ENCODE assay signal across 9 cellular contexts in genomic region chr18:13615432-13615861, GRCh38.
A peak's percentile ranks its signal among the peaks of the same experiment; 100 is the strongest.
DNase-seq lines count a peak whose midpoint lies in the region; ATAC-seq and TF ChIP-seq lines count a peak whose summit lies in the region.
"Had no signal": no experiment of that assay in that cellular context is flagged by ENCODE, and none has a peak within 500 bp of the region (broad histone marks: within the 10 kb centered on the region; RNA-seq: fewer than 3 reads in every experiment).

No MANE protein-coding gene starts in this region.

- H3K27me3 ChIP-seq in BLaER1 (no peaks in the 10 kb centered on the region), testis (no peaks in the 10 kb centered on the region)

- TF ChIP-seq POLR2A in testis (IDR thresholded peaks at IDR 0.05): no peak

- POLR2A ChIA-PET in activated naive CD8-positive, alpha-beta T cell treated with anti-CD3 and anti-CD28 coated beads, Interleukin-2, amount 10 ng/mL, durations not matched to agents 7 days and 5 days (lab: Charles Lee): interaction anchor here (0.7 to 8.4 kb wide), 4 partner anchors 36 to 399 kb away, joined by 3 to 117 read pairs (median 14); no protein-coding TSS in a partner anchor
- POLR2A ChIA-PET in naive thymus-derived CD8-positive, alpha-beta T cell (lab: Charles Lee): interaction anchor here (0.6 kb wide), 1 partner anchor 304 kb away, joined by 3 read pairs; no protein-coding TSS in a partner anchor

- H3K4me2 ChIP-seq in BLaER1: peak overlapping the region; percentile 97

- TF ChIP-seq CTCF in testis (IDR thresholded peaks at IDR 0.05): no peak
- TF ChIP-seq CTCF in osteocyte (IDR thresholded peaks at IDR 0.05): no peak

- H3K27ac ChIP-seq in BLaER1 (peak overlapping the region; percentile 91), KOPT-K1 (ENCODE audit: low read depth, low read length, poor library complexity, severe bottlenecking) (peak overlapping the region; percentile 98), testis (no peak overlapping the region)

- ATAC-seq in activated naive CD8-positive, alpha-beta T cell treated with anti-CD3 and anti-CD28 coated beads, Interleukin-2, amount 10 ng/mL, durations not matched to agents 7 days and 5 days (ENCODE audit: low read depth): no peak
- no peak for ATAC-seq in naive thymus-derived CD8-positive, alpha-beta T cell

- H3K4me1 Mint-ChIP-seq in activated naive CD8-positive, alpha-beta T cell treated with anti-CD3 and anti-CD28 coated beads, Interleukin-2, amount 10 ng/mL, durations not matched to agents 7 days and 5 days: peaks cover 72% of the 10 kb centered on the region
- peaks cover 41 to 88% (median 75%) of the 10 kb centered on the region in 4 donors for H3K4me1 Mint-ChIP-seq in naive thymus-derived CD8-positive, alpha-beta T cell
- peaks cover 28% of the 10 kb centered on the region for H3K4me1 Mint-ChIP-seq in osteocyte (ENCODE audit: unreplicated experiment)

- 84 to 91% methylated on average over 8 of the region's 8 CpGs for WGBS in testis, 2 donors

- no peaks in the 10 kb centered on the region for H3K27me3 Mint-ChIP-seq in activated naive CD8-positive, alpha-beta T cell treated with anti-CD3 and anti-CD28 coated beads, Interleukin-2, amount 10 ng/mL, durations not matched to agents 7 days and 5 days
- no peaks in the 10 kb centered on the region for H3K27me3 Mint-ChIP-seq in naive thymus-derived CD8-positive, alpha-beta T cell
- H3K27me3 Mint-ChIP-seq in osteocyte (ENCODE audit: unreplicated experiment): peaks cover 32% of the 10 kb centered on the region

- DNase-seq in activated naive CD8-positive, alpha-beta T cell treated with anti-CD3 and anti-CD28 coated beads, Interleukin-2, amount 10 ng/mL, durations not matched to agents 7 days and 5 days: no peak
- DNase-seq in naive thymus-derived CD8-positive, alpha-beta T cell: no peak
- DNase-seq in testis: no peak
- DNase-seq in epidermal melanocyte (ENCODE audit: insufficient read length, low spot score): no peak
- DNase-seq in osteocyte (ENCODE audit: extremely low spot score, unreplicated experiment): no peak
- no peak for DNase-seq in NCI-H446 treated with DMSO at 0.1 percent for 48 hours (lab: John Stamatoyannopoulos, UW)
- DNase-seq: RPMI8226 had no signal

- H3K27ac Mint-ChIP-seq in activated naive CD8-positive, alpha-beta T cell treated with anti-CD3 and anti-CD28 coated beads, Interleukin-2, amount 10 ng/mL, durations not matched to agents 7 days and 5 days: peak overlapping the region; percentile 99
- H3K27ac Mint-ChIP-seq in naive thymus-derived CD8-positive, alpha-beta T cell: peak overlapping the region; percentile 71 to 96 (median 94)
- no peak overlapping the region for H3K27ac Mint-ChIP-seq in osteocyte (ENCODE audit: unreplicated experiment)

- peaks cover 74% of the 10 kb centered on the region for H3K4me1 ChIP-seq in BLaER1
- H3K4me1 ChIP-seq in testis: peaks cover 8% of the 10 kb centered on the region

- peaks cover 55% of the 10 kb centered on the region for H4K20me1 ChIP-seq in BLaER1

- H3K9ac ChIP-seq in BLaER1: peak overlapping the region; percentile 87

- H3K4me3 Mint-ChIP-seq in activated naive CD8-positive, alpha-beta T cell treated with anti-CD3 and anti-CD28 coated beads, Interleukin-2, amount 10 ng/mL, durations not matched to agents 7 days and 5 days: peak overlapping the region; percentile 92
- H3K4me3 Mint-ChIP-seq in naive thymus-derived CD8-positive, alpha-beta T cell: peak overlapping the region in 8 of 10 donors; percentile 46 to 93 (median 86)
- no peak overlapping the region for H3K4me3 Mint-ChIP-seq in osteocyte (ENCODE audit: unreplicated experiment)

- intact Hi-C loops in testis (cut with DNase I; ENCODE audit: low total_unique reads): no loop called here

- peak overlapping the region; percentile 84 for H3K4me3 ChIP-seq in BLaER1
- H3K4me3 ChIP-seq in testis: no peak overlapping the region

- H3K9me3 ChIP-seq in BLaER1 (no peaks in the 10 kb centered on the region), KOPT-K1 (ENCODE audit: insufficient read depth, low read length, poor library complexity, severe bottlenecking) (no peaks in the 10 kb centered on the region), testis (no peaks in the 10 kb centered on the region)

- peaks cover 12% of the 10 kb centered on the region for H3K36me3 ChIP-seq in BLaER1
- peaks cover 62% of the 10 kb centered on the region for H3K36me3 ChIP-seq in KOPT-K1 (ENCODE audit: insufficient read depth, low read length)
- H3K36me3 ChIP-seq in testis (ENCODE audit: low read depth, missing control alignments): no peaks in the 10 kb centered on the region

- H3K9me3 Mint-ChIP-seq in activated naive CD8-positive, alpha-beta T cell treated with anti-CD3 and anti-CD28 coated beads, Interleukin-2, amount 10 ng/mL, durations not matched to agents 7 days and 5 days: no peaks in the 10 kb centered on the region
- no peaks in the 10 kb centered on the region for H3K9me3 Mint-ChIP-seq in naive thymus-derived CD8-positive, alpha-beta T cell
- no peaks in the 10 kb centered on the region for H3K9me3 Mint-ChIP-seq in osteocyte (ENCODE audit: unreplicated experiment)

- no peaks in the 10 kb centered on the region for H3K36me3 Mint-ChIP-seq in activated naive CD8-positive, alpha-beta T cell treated with anti-CD3 and anti-CD28 coated beads, Interleukin-2, amount 10 ng/mL, durations not matched to agents 7 days and 5 days
- H3K36me3 Mint-ChIP-seq in naive thymus-derived CD8-positive, alpha-beta T cell: peaks cover 0 to 2% (median 1%) of the 10 kb centered on the region in 3 donors
- H3K36me3 Mint-ChIP-seq in osteocyte (ENCODE audit: unreplicated experiment): no peaks in the 10 kb centered on the region

Comparison
In these comparisons a context has a peak if more than half of its experiments do, and no peak if none do; other contexts are left out.
1. H3K27ac ChIP-seq: peak in BLaER1 (single experiment) and KOPT-K1 (single experiment); none in testis (0 of 2).